19 cellular contexts compared by ENCODE assay signal in genomic region chr1:62280960-62281465, GRCh38. TPM values are rescaled to one million over a fixed set of nuclear protein-coding genes. Genes with fewer than 3 reads are reported as not detected.
A peak's percentile ranks its signal among the peaks of the same experiment; 100 is the strongest.
DNase-seq lines count a peak whose midpoint lies in the region; ATAC-seq, FAIRE-seq and TF ChIP-seq lines count a peak whose summit lies in the region.
"Had no signal": no experiment of that assay in that cellular context is flagged by ENCODE, and none has a peak within 500 bp of the region (broad histone marks: within the 10 kb centered on the region; RNA-seq: fewer than 3 reads in every experiment).

No MANE protein-coding gene starts in this region.

- H3K36me3 ChIP-seq in HEK293 (ENCODE audit: control insufficient read depth in 2 of 2, insufficient read depth in 1 of 2, low read length in 2 of 2) (no peaks in the 10 kb centered on the region), H1 (ENCODE audit: control insufficient read depth in 2 of 4, insufficient read depth in 4 of 4, low read length in 3 of 4) (no peaks in the 10 kb centered on the region), adrenal gland (replicated peaks in 1 of 2) (no peaks in the 10 kb centered on the region)

- H2AK5ac ChIP-seq in H1 (ENCODE audit: low read depth, low read length), result no peak overlapping the region

- no peak overlapping the region for H2BK20ac ChIP-seq in H1 (ENCODE audit: low read length)

- H2BK12ac ChIP-seq in H1 (ENCODE audit: low read depth, low read length), result no peak overlapping the region

- H3K36me3 Mint-ChIP-seq in neural crest cell (ENCODE audit: low read depth), result peaks cover 2% of the 10 kb centered on the region
- no peaks in the 10 kb centered on the region for H3K36me3 Mint-ChIP-seq in activated T-cell treated with anti-CD3 and anti-CD28 coated beads, Interleukin-2, amount 50 U/mL, for 4 hours (ENCODE audit: insufficient read depth)

- no peak overlapping the region for H4K8ac ChIP-seq in H1 (ENCODE audit: extremely low read depth, insufficient read depth, low read length)

- peaks cover 0 to 27% (median 19%) of the 10 kb centered on the region in 4 experiments; a peak in 6 of 7 replicates for H3K27me3 ChIP-seq in H1 (replicated peaks in 1 of 4; ENCODE audit: control insufficient read depth in 3 of 4, extremely low read depth in 1 of 4, insufficient read depth in 3 of 4, low read length in 3 of 4)
- no peaks in the 10 kb centered on the region for H3K27me3 ChIP-seq in adrenal gland

- no peak for TF ChIP-seq RAD21 in H1 (IDR thresholded peaks at IDR 0.05 in 1 of 2, conservative IDR thresholded peaks at IDR 0.05 in 1 of 2; ENCODE audit: low read depth in 2 of 2, low read length in 2 of 2)

- no peak overlapping the region for H4K91ac ChIP-seq in H1 (replicated peaks; ENCODE audit: insufficient read length, low read length)

- no peak overlapping the region for H3K18ac ChIP-seq in H1 (ENCODE audit: extremely low read depth, low read length)

- H4K20me1 ChIP-seq in H1 (replicated peaks in 1 of 2; ENCODE audit: control insufficient read depth in 1 of 2, insufficient read depth in 2 of 2, low read length in 2 of 2), result no peaks in the 10 kb centered on the region

- H3K4me1 ChIP-seq in HEK293 (ENCODE audit: control insufficient read depth, insufficient read depth, low read length) (peaks cover 7% of the 10 kb centered on the region), H1 (replicated peaks in 1 of 4; ENCODE audit: control insufficient read depth in 3 of 4, insufficient read depth in 4 of 4, low read length in 3 of 4) (peaks cover 4 to 16% (median 8%) of the 10 kb centered on the region in 4 experiments), adrenal gland (replicated peaks in 1 of 2) (no peaks in the 10 kb centered on the region)

- no peak overlapping the region for H3K4me2 ChIP-seq in H1 (ENCODE audit: insufficient read depth in 1 of 2, low read depth in 2 of 2, low read length in 2 of 2)

- WGBS in H1 (ENCODE audit: extremely low coverage in 1 of 2, insufficient coverage in 1 of 2, insufficient read length in 1 of 2, insufficient replicate concordance in 2 of 2, low coverage in 1 of 2, low lambda C conversion rate in 2 of 2, missing lambda C conversion rate in 1 of 2), 2 experiments, result 89% methylated on average over 2 of the region's 2 CpGs; no CpG with 5 or more reads in 1 of the 2 experiments
- WGBS in adrenal gland, 4 donors, result 45 to 100% (median 60%) methylated on average over 1 to 2 of the region's 2 CpGs

- no peaks in the 10 kb centered on the region for H3K79me2 ChIP-seq in H1 (ENCODE audit: control insufficient read depth in 1 of 2, insufficient read depth in 2 of 2, low read length in 2 of 2)

- no peak overlapping the region for H2AFZ ChIP-seq in H1 (ENCODE audit: low read length)
- H2AFZ ChIP-seq: GM23248 had no signal

- no peak for TF ChIP-seq EP300 in H1 (IDR thresholded peaks at IDR 0.05; ENCODE audit: borderline replicate concordance in 1 of 2, low read depth in 2 of 2, low read length in 2 of 2)

- no peaks in the 10 kb centered on the region for H3K9me3 ChIP-seq in HEK293 (ENCODE audit: control insufficient read depth, insufficient read depth, low read depth, low read length)
- H3K9me3 ChIP-seq in H1 (ENCODE audit: insufficient read depth in 2 of 2, low read depth in 1 of 2, low read length in 1 of 2), result peaks cover 4 to 7% of the 10 kb centered on the region in 2 experiments; a peak in 1 of 4 replicates
- H3K9me3 ChIP-seq in adrenal gland (replicated peaks in 1 of 3), result no peaks in the 10 kb centered on the region
- H3K9me3 ChIP-seq: Caco-2 had no signal

- H2BK5ac ChIP-seq in H1 (ENCODE audit: low read depth, low read length), result no peak overlapping the region

- no peak overlapping the region for H3K4me3 Mint-ChIP-seq in neural crest cell
- H3K4me3 Mint-ChIP-seq in activated T-cell treated with anti-CD3 and anti-CD28 coated beads, Interleukin-2, amount 50 U/mL, for 4 hours, result no peak overlapping the region
- H3K4me3 Mint-ChIP-seq: CD4-positive, alpha-beta memory T cell; H9 had no signal

- H3K27ac ChIP-seq in HEK293 (ENCODE audit: extremely low read depth, low read depth, low read length) (no peak overlapping the region), H1 (ENCODE audit: low read depth, low read length) (no peak overlapping the region), adrenal gland (no peak overlapping the region)
- H3K27ac ChIP-seq: GM23248 had no signal

- no peak overlapping the region for H4K5ac ChIP-seq in H1 (ENCODE audit: insufficient read length, low read depth, low read length)

- intact Hi-C loops in adrenal gland (cut with DNase I), result no loop called here

- CTCF ChIA-PET in HEK293 (lab: Yijun Ruan, JAX) (interaction anchor here (2.0 kb wide), 1 partner anchor 13 kb away, joined by 6 read pairs; no protein-coding TSS in a partner anchor), HEK293T (lab: Yijun Ruan, JAX) (no interaction called here), H1 (lab: Charles Lee; ENCODE audit: partially characterized antibody) (interaction anchor here (1.1 to 1.7 kb wide), 3 partner anchors 51 to 106 kb away, joined by 3 to 6 read pairs (median 4); no protein-coding TSS in a partner anchor)

- no peak overlapping the region for H3K9ac ChIP-seq in H1 (replicated peaks in 1 of 4; ENCODE audit: extremely low read depth in 1 of 4, low read depth in 3 of 4, low read length in 3 of 4)
- H3K9ac ChIP-seq: GM23248 had no signal

- peaks cover 5% of the 10 kb centered on the region for H3K9me3 Mint-ChIP-seq in neural crest cell
- peaks cover 9% of the 10 kb centered on the region for H3K9me3 Mint-ChIP-seq in activated T-cell treated with anti-CD3 and anti-CD28 coated beads, Interleukin-2, amount 50 U/mL, for 4 hours

- no peak for TF ChIP-seq POLR2A in H1 (IDR thresholded peaks at IDR 0.05; ENCODE audit: control extremely low read depth in 1 of 2, low read depth in 2 of 2, low read length in 2 of 2)
- no peak for TF ChIP-seq POLR2A in adrenal gland (IDR thresholded peaks at IDR 0.05)

- no peak overlapping the region for H2BK120ac ChIP-seq in H1 (replicated peaks; ENCODE audit: low read depth, low read length)

- H3K56ac ChIP-seq in H1 (replicated peaks; ENCODE audit: insufficient read length, low read depth, low read length), result no peak overlapping the region

- H3K4me3 ChIP-seq in HEK293 (ENCODE audit: low read depth, low read length) (no peak overlapping the region), H1 (ENCODE audit: extremely low read depth in 1 of 4, insufficient read depth in 2 of 4, low read depth in 3 of 4, low read length in 4 of 4) (no peak overlapping the region), adrenal gland (no peak overlapping the region)
- H3K4me3 ChIP-seq: GM23248 had no signal

- peak overlapping the region; percentile 23 for H3K27ac Mint-ChIP-seq in neural crest cell (ENCODE audit: unreplicated experiment)
- H3K27ac Mint-ChIP-seq: CD4-positive, alpha-beta memory T cell; H9 had no signal

- peaks cover 3% of the 10 kb centered on the region for H3K27me3 Mint-ChIP-seq in neural crest cell (ENCODE audit: low read depth)
- peaks cover 18% of the 10 kb centered on the region for H3K27me3 Mint-ChIP-seq in activated T-cell treated with anti-CD3 and anti-CD28 coated beads, Interleukin-2, amount 50 U/mL, for 4 hours (ENCODE audit: low read depth)

- H3K23ac ChIP-seq in H1 (ENCODE audit: insufficient read length), result no peak overlapping the region

- H2BK15ac ChIP-seq in H1 (ENCODE audit: low read length), result no peak overlapping the region

- no peaks in the 10 kb centered on the region for H3K23me2 ChIP-seq in H1 (ENCODE audit: low read depth, low read length)

- no peak overlapping the region for H3K14ac ChIP-seq in H1 (ENCODE audit: insufficient read length)

- H3K4ac ChIP-seq in H1 (replicated peaks; ENCODE audit: insufficient read length, low read depth, low read length), result no peak overlapping the region

- POLR2A ChIA-PET in HEK293 (lab: Yijun Ruan, JAX), result no interaction called here
- POLR2A ChIA-PET in HEK293T (lab: Yijun Ruan, JAX), result no interaction called here
- POLR2A ChIA-PET in H1 (lab: Charles Lee; ENCODE audit: partially characterized antibody), result interaction anchor here (0.9 to 1.0 kb wide), 2 partner anchors 68 to 82 kb away, joined by 3 to 6 read pairs; no protein-coding TSS in a partner anchor

- ATAC-seq in GM21717 (IDR thresholded peaks at IDR 0.05; ENCODE audit: unreplicated experiment), result no peak
- no peak for ATAC-seq in activated T-cell treated with anti-CD3 and anti-CD28 coated beads, Interleukin-2, amount 50 U/mL, for 4 hours
- ATAC-seq: HCT116 had no signal

- no peak for FAIRE-seq in H1 (lab: Jason Lieb, UNC)
- FAIRE-seq: G401.6, GM12892 had no signal

- no peaks in the 10 kb centered on the region for H3K79me1 ChIP-seq in H1 (ENCODE audit: low read depth, low read length)

- no peak for DNase-seq in HEK293T (ENCODE audit: extremely low spot score)
- DNase-seq in H1 (ENCODE audit: low read depth in 1 of 2, low spot score in 2 of 2), result no peak
- DNase-seq in neural crest cell (ENCODE audit: low read depth, low spot score), result no peak
- no peak for DNase-seq in adrenal gland
- DNase-seq in NCI-H1105 treated with DMSO at 0.1 percent for 48 hours (lab: John Stamatoyannopoulos, UW), result no peak
- no peak for DNase-seq in activated T-cell treated with anti-CD3 and anti-CD28 coated beads, Interleukin-2, amount 50 U/mL, for 4 hours
- DNase-seq: C1 segment of cervical spinal cord; Caco-2; CD4-positive, alpha-beta memory T cell; DMS153; DND-41; GM23248; H9 had no signal

- H3K4me1 Mint-ChIP-seq in neural crest cell, result peaks cover 44% of the 10 kb centered on the region
- H3K4me1 Mint-ChIP-seq in activated T-cell treated with anti-CD3 and anti-CD28 coated beads, Interleukin-2, amount 50 U/mL, for 4 hours (ENCODE audit: low read depth), result no peaks in the 10 kb centered on the region
- H3K4me1 Mint-ChIP-seq: CD4-positive, alpha-beta memory T cell had no signal

- TF ChIP-seq CTCF in HEK293 (tag by site-specific recombination; IDR thresholded peaks at IDR 0.05) (no peak), H1 (IDR thresholded peaks at IDR 0.05; ENCODE audit: control extremely low read depth in 1 of 3, insufficient read depth in 1 of 3, low read depth in 1 of 3, low read length in 3 of 3) (no peak), neural crest cell (conservative IDR thresholded peaks at IDR 0.05) (no peak), adrenal gland (IDR thresholded peaks at IDR 0.05) (no peak)

RNA-seq across cellular contexts. Expression of gene KANK4, which starts 38.2 kb away (rescaled TPM):
- total RNA-seq in H1 (2021; fragmentation: NEBNext Ultra II Directional; extraction: Animal tissue kit (Norgen Biotek cat#: 25700)), result 0.22 and 0.23 TPM in 2 replicates
- 0.26 and 0.28 TPM in 2 replicates for polyA plus RNA-seq in H1 (2011; rRNA removed)
- 0.34 TPM for polyA plus RNA-seq in H1 (2011; cell fraction: cytosol; rRNA removed)
- polyA plus RNA-seq in H1 (2011; cell fraction: nucleus; rRNA removed), result 0.31 TPM
- 0.25 to 0.51 TPM (median 0.26 TPM) in 4 replicates for polyA plus RNA-seq in H1 (2012, experiment 1 of 2)
- 0.20 TPM for polyA plus RNA-seq in H1 (2012, experiment 2 of 2)
- polyA plus RNA-seq in H1 (2013, experiment 1 of 2), result 0.22 TPM
- 0.11 TPM for polyA plus RNA-seq in H1 (2013, experiment 2 of 2)
- polyA minus RNA-seq in H1 (2011; rRNA and poly(A)+ RNA removed), result 0.69 and 0.95 TPM in 2 replicates
- 0.37 TPM for polyA minus RNA-seq in H1 (2011; cell fraction: cytosol; rRNA and poly(A)+ RNA removed)
- polyA minus RNA-seq in H1 (2011; cell fraction: nucleus; rRNA and poly(A)+ RNA removed), result 0.40 TPM
- 5.4 and 6.5 TPM in 2 replicates for total RNA-seq in neural crest cell
- total RNA-seq in adrenal gland, result under 1 TPM in 6 of 8 donors, not detected in 2; 0.12 to 0.91 (median 0.26) TPM
- polyA plus RNA-seq in adrenal gland, result under 1 TPM; 0.16 to 0.40 (median 0.17) TPM
- not detected for total RNA-seq in activated T-cell treated with anti-CD3 and anti-CD28 coated beads, Interleukin-2, amount 50 U/mL, for 4 hours
- total RNA-seq: CD4-positive, alpha-beta memory T cell; H4 had no signal
- polyA plus RNA-seq: CD4-positive, alpha-beta memory T cell had no signal
